Comparison of ENCODE assay signal across 8 cellular contexts in genomic region chr3:119294402-119294888, GRCh38. TPM values are rescaled to one million over a fixed set of nuclear protein-coding genes. Genes with fewer than 3 reads are reported as not detected.
A peak's percentile ranks its signal among the peaks of the same experiment; 100 is the strongest.
DNase-seq lines count a peak whose midpoint lies in the region; ATAC-seq and TF ChIP-seq lines count a peak whose summit lies in the region.

No MANE protein-coding gene starts in this region.

- peak; percentile 76 for DNase-seq in D341Med (ENCODE audit: low spot score)
- peak; percentile 30 for DNase-seq in HT-29 (ENCODE audit: low spot score)
- peak; percentile 43 for DNase-seq in WERI-Rb-1
- DNase-seq in central memory CD8-positive, alpha-beta T cell (ENCODE audit: low spot score in 2 of 2): peak; percentile 54 to 71
- DNase-seq in lower lobe of right lung: peak; percentile 86
- DNase-seq in stimulated activated CD8-positive, alpha-beta memory T cell treated with anti-CD3 and anti-CD28 coated beads, Interleukin-15, amount 100 ng/mL, for 4 hours (ENCODE audit: low read depth in 2 of 2): peak; percentile 39 to 52
- DNase-seq in NCI-H2029 (lab: John Stamatoyannopoulos, UW): no peak

- H3K9me3 ChIP-seq in WERI-Rb-1 (ENCODE audit: severe bottlenecking) (no peaks in the 10 kb centered on the region), lower lobe of right lung (no peaks in the 10 kb centered on the region)

- H3K4me3 Mint-ChIP-seq in central memory CD8-positive, alpha-beta T cell: peak overlapping the region; percentile 86

- no peaks in the 10 kb centered on the region for H3K27me3 Mint-ChIP-seq in central memory CD8-positive, alpha-beta T cell

- TF ChIP-seq CTCF in WERI-Rb-1 (IDR thresholded peaks at IDR 0.05; ENCODE audit: low read depth, low read length) (no peak), lower lobe of right lung (IDR thresholded peaks at IDR 0.05) (no peak)

- H3K4me1 Mint-ChIP-seq in central memory CD8-positive, alpha-beta T cell: peaks cover 67% of the 10 kb centered on the region

- intact Hi-C loops in lower lobe of right lung (cut with DNase I): no loop called here

- H3K9me3 Mint-ChIP-seq in central memory CD8-positive, alpha-beta T cell: no peaks in the 10 kb centered on the region

- H3K27ac ChIP-seq in WERI-Rb-1 (no peak overlapping the region), lower lobe of right lung (peak overlapping the region; percentile 94)

- H3K27me3 ChIP-seq in WERI-Rb-1 (ENCODE audit: insufficient read depth, low read depth, severe bottlenecking): no peaks in the 10 kb centered on the region
- H3K27me3 ChIP-seq in lower lobe of right lung (ENCODE audit: low read depth): no peaks in the 10 kb centered on the region

- H3K4me3 ChIP-seq in WERI-Rb-1 (ENCODE audit: low read depth, low read length): peak overlapping the region; percentile 66
- H3K4me3 ChIP-seq in lower lobe of right lung: peak overlapping the region; percentile 72

- peak; percentile 65 for ATAC-seq in GM21367 (IDR thresholded peaks at IDR 0.05; ENCODE audit: unreplicated experiment)
- peak; percentile 61 for ATAC-seq in central memory CD8-positive, alpha-beta T cell (replicated peaks; ENCODE audit: extremely low read depth, poor library complexity, severe bottlenecking)
- ATAC-seq in lower lobe of right lung: peak; percentile 81

- H3K4me1 ChIP-seq in lower lobe of right lung: peaks cover 47% of the 10 kb centered on the region

- H3K36me3 ChIP-seq in WERI-Rb-1 (no peaks in the 10 kb centered on the region), lower lobe of right lung (peaks cover 18% of the 10 kb centered on the region)

- peak overlapping the region; percentile 97 for H3K27ac Mint-ChIP-seq in central memory CD8-positive, alpha-beta T cell (ENCODE audit: low read depth)

- H3K36me3 Mint-ChIP-seq in central memory CD8-positive, alpha-beta T cell (ENCODE audit: insufficient read depth): peaks cover 17% of the 10 kb centered on the region

RNA-seq across cellular contexts. Expression of gene ARHGAP31, which starts 0.3 kb away (rescaled TPM):
- 0.03 TPM in 2 replicates for total RNA-seq in HT-29 (2014; rRNA removed; shearing (Covaris generic))
- total RNA-seq in lower lobe of right lung: 100 TPM

RNA-seq across cellular contexts. Expression of gene B4GALT4, which starts 53.8 kb away (rescaled TPM):
- total RNA-seq in HT-29 (2014; rRNA removed; shearing (Covaris generic)): 8.1 and 8.5 TPM in 2 replicates
- 13.5 TPM for total RNA-seq in lower lobe of right lung

Comparison
In these comparisons a context has a peak if more than half of its experiments do, and no peak if none do; other contexts are left out.
1. RNA of gene ARHGAP31, which starts 0.3 kb away (total RNA-seq): 100 TPM in lower lobe of right lung (single experiment); 0.03 TPM in HT-29; every median in the first group is over 10 times any median in the second.
2. Peak in every context shown above with its lines, with median percentiles within 50 percentile points of each other: ATAC-seq.